In genomic region chr3:105906834-105907233, GRCh38 we compare ENCODE assay signal across 11 cellular contexts. TPM values are rescaled to one million over a fixed set of nuclear protein-coding genes. Genes with fewer than 3 reads are reported as not detected.
DNase-seq lines count a peak whose midpoint lies in the region; ATAC-seq, FAIRE-seq and TF ChIP-seq lines count a peak whose summit lies in the region.
"Had no signal": no experiment of that assay in that cellular context is flagged by ENCODE, and none has a peak within 500 bp of the region (broad histone marks: within the 10 kb centered on the region; RNA-seq: fewer than 3 reads in every experiment).

No MANE protein-coding gene starts in this region.

- H3K9ac ChIP-seq in astrocyte (ENCODE audit: low read length), result peak overlapping the region; percentile 18
- H3K9ac ChIP-seq in skeletal muscle satellite cell (ENCODE audit: low read depth, low read length), result peak overlapping the region; percentile 79
- no peak overlapping the region for H3K9ac ChIP-seq in mesendoderm (ENCODE audit: low read length)

- H3K79me1 ChIP-seq in mesendoderm (ENCODE audit: low read length), result no peaks in the 10 kb centered on the region

- H3K36me3 ChIP-seq in astrocyte (ENCODE audit: insufficient read depth, low read length), result no peaks in the 10 kb centered on the region
- H3K36me3 ChIP-seq in skeletal muscle satellite cell (ENCODE audit: insufficient read depth, low read length), result no peaks in the 10 kb centered on the region
- no peaks in the 10 kb centered on the region for H3K36me3 ChIP-seq in mesendoderm (ENCODE audit: control insufficient read depth, insufficient read depth, low read length)

- no peak overlapping the region for H3K23ac ChIP-seq in mesendoderm (ENCODE audit: low read length)

- no peak overlapping the region for H4K5ac ChIP-seq in mesendoderm (ENCODE audit: low read length)

- no peaks in the 10 kb centered on the region for H3K4me1 ChIP-seq in astrocyte (ENCODE audit: insufficient read depth, low read length)
- H3K4me1 ChIP-seq in skeletal muscle satellite cell (ENCODE audit: control insufficient read depth, insufficient read depth, low read length), result peaks cover 35% of the 10 kb centered on the region
- H3K4me1 ChIP-seq in mesendoderm (ENCODE audit: control insufficient read depth, low read depth, low read length), result no peaks in the 10 kb centered on the region

- ATAC-seq in left ventricle myocardium superior (peak; percentile 93), HG03439 (IDR thresholded peaks at IDR 0.05; ENCODE audit: unreplicated experiment) (no peak)
- ATAC-seq: naive thymus-derived CD4-positive, alpha-beta T cell had no signal

- H3K27ac ChIP-seq in astrocyte (ENCODE audit: low read depth, low read length) (no peak overlapping the region), mesendoderm (ENCODE audit: low read depth, low read length) (no peak overlapping the region)

- peaks cover 14% of the 10 kb centered on the region for H3K4me1 Mint-ChIP-seq in astrocyte (ENCODE audit: low read depth, unreplicated experiment)

- no peaks in the 10 kb centered on the region for H3K9me3 Mint-ChIP-seq in astrocyte (ENCODE audit: unreplicated experiment)

- H2AK5ac ChIP-seq in mesendoderm (ENCODE audit: low read length), result no peak overlapping the region

- H2BK15ac ChIP-seq in mesendoderm (replicated peaks; ENCODE audit: low read depth), result no peak overlapping the region

- H3K4ac ChIP-seq in mesendoderm (ENCODE audit: low read depth, low read length), result no peak overlapping the region

- no peak overlapping the region for H2BK5ac ChIP-seq in mesendoderm (ENCODE audit: low read length)

- FAIRE-seq in astrocyte (lab: Jason Lieb, UNC), result peak; percentile 68

- no peaks in the 10 kb centered on the region for H4K20me1 ChIP-seq in astrocyte (ENCODE audit: insufficient read depth, low read length)

- intact Hi-C loops in left ventricle myocardium superior (cut with micrococcal nuclease), result no loop called here

- no peaks in the 10 kb centered on the region for H3K27me3 Mint-ChIP-seq in astrocyte (ENCODE audit: low read depth, unreplicated experiment)
- H3K27me3 Mint-ChIP-seq: naive thymus-derived CD4-positive, alpha-beta T cell had no signal

- H3K4me2 ChIP-seq in astrocyte (ENCODE audit: low read length) (no peak overlapping the region), skeletal muscle satellite cell (ENCODE audit: low read length) (no peak overlapping the region), mesendoderm (ENCODE audit: low read length) (no peak overlapping the region)

- peak overlapping the region; percentile 42 for H2AFZ ChIP-seq in astrocyte (ENCODE audit: low read depth, low read length)

- no peak overlapping the region for H2BK120ac ChIP-seq in mesendoderm (ENCODE audit: low read depth, low read length)

- TF ChIP-seq CTCF in astrocyte (IDR thresholded peaks at IDR 0.05; ENCODE audit: insufficient read depth, low read depth, low read length), result no peak

- H3K4me3 Mint-ChIP-seq in astrocyte (ENCODE audit: unreplicated experiment), result no peak overlapping the region

- no peaks in the 10 kb centered on the region for H3K36me3 Mint-ChIP-seq in astrocyte (ENCODE audit: low read depth, unreplicated experiment)

- H4K8ac ChIP-seq in mesendoderm (ENCODE audit: low read depth, low read length), result no peak overlapping the region

- H3K79me2 ChIP-seq in astrocyte (ENCODE audit: insufficient read depth, low read length) (no peaks in the 10 kb centered on the region), mesendoderm (ENCODE audit: control insufficient read depth, insufficient read depth, low read length) (no peaks in the 10 kb centered on the region)

- DNase-seq in GM04503 (ENCODE audit: low read depth) (peak; percentile 90), astrocyte (ENCODE audit: low read depth) (peak; percentile 72), left ventricle myocardium superior (no peak), mesendoderm (no peak), DMS 273 (lab: John Stamatoyannopoulos, UW; ENCODE audit: unreplicated experiment) (no peak)
- DNase-seq in activated CD4-positive, alpha-beta T cell treated with anti-CD3 and anti-CD28 coated beads, Interleukin-2, amount 50 U/mL, for 48 hours, result no peak
- DNase-seq: naive thymus-derived CD4-positive, alpha-beta T cell; NCI-H446 treated with DMSO at 0.1 percent for 48 hours; T-helper 9 cell had no signal

- no peak overlapping the region for H3K27ac Mint-ChIP-seq in astrocyte (ENCODE audit: unreplicated experiment)
- H3K27ac Mint-ChIP-seq: naive thymus-derived CD4-positive, alpha-beta T cell had no signal

- H3K18ac ChIP-seq in mesendoderm (ENCODE audit: low read length), result no peak overlapping the region

- H3K9me3 ChIP-seq in astrocyte (ENCODE audit: insufficient read depth, low read depth, low read length) (no peaks in the 10 kb centered on the region), skeletal muscle satellite cell (replicated peaks; ENCODE audit: low read length) (no peaks in the 10 kb centered on the region)

- H3K56ac ChIP-seq in mesendoderm (ENCODE audit: low read length), result no peak overlapping the region

- H3K4me3 ChIP-seq in astrocyte (ENCODE audit: insufficient read depth, low read depth, low read length) (no peak overlapping the region), skeletal muscle satellite cell (ENCODE audit: low read length) (no peak overlapping the region), mesendoderm (ENCODE audit: low read length) (no peak overlapping the region)

- H3K27me3 ChIP-seq in astrocyte (ENCODE audit: insufficient read depth, low read length) (no peaks in the 10 kb centered on the region), skeletal muscle satellite cell (ENCODE audit: control insufficient read depth, insufficient read depth, low read length) (no peaks in the 10 kb centered on the region), mesendoderm (ENCODE audit: insufficient read depth, low read length, poor library complexity) (no peaks in the 10 kb centered on the region)

- whole genome bisulfite sequencing in mesendoderm (ENCODE audit: extremely low coverage, insufficient coverage, low lambda C conversion rate), result no CpG with 5 or more reads among the region's 4 CpGs

RNA-seq across cellular contexts. Expression of gene CBLB, which starts 38.0 kb away (rescaled TPM):
- total RNA-seq in astrocyte, result 45.9 and 48.0 TPM in 2 replicates
- total RNA-seq in left ventricle myocardium superior, result 60.3 TPM
- 31.7 and 34.5 TPM in 2 replicates for total RNA-seq in skeletal muscle satellite cell (2012; rRNA removed)
- 7.5 TPM for polyA plus RNA-seq in mesendoderm (2013, experiment 1 of 2)
- polyA plus RNA-seq in mesendoderm (2013, experiment 2 of 2), result 8.0 TPM

Comparison
In these comparisons a context has a peak if more than half of its experiments do, and no peak if none do; other contexts are left out.
1. DNase-seq: peak in GM04503 (single experiment) and astrocyte (single experiment); none in left ventricle myocardium superior (single experiment), activated CD4-positive, alpha-beta T cell treated with anti-CD3 and anti-CD28 coated beads, Interleukin-2, amount 50 U/mL, for 48 hours (0 of 2), mesendoderm (single experiment) and DMS 273 (single experiment).